In genomic region chr6:65566117-65566516, GRCh38 we compare ENCODE assay signal across 19 cellular contexts.
A peak's percentile ranks its signal among the peaks of the same experiment; 100 is the strongest.
DNase-seq lines count a peak whose midpoint lies in the region; ATAC-seq, FAIRE-seq and TF ChIP-seq lines count a peak whose summit lies in the region.
"Had no signal": no experiment of that assay in that cellular context is flagged by ENCODE, and none has a peak within 500 bp of the region (broad histone marks: within the 10 kb centered on the region; RNA-seq: fewer than 3 reads in every experiment).

No MANE protein-coding gene starts in this region.

- TF ChIP-seq RAD21 in GM12878 (IDR thresholded peaks at IDR 0.05; ENCODE audit: insufficient read depth, low read depth, low read length) = peak; percentile 6; the same call in 1 of the 2 replicates

- peak; percentile 72 for ATAC-seq in GM12878
- ATAC-seq in natural killer cell = no peak

- H4K20me1 ChIP-seq in H9 (ENCODE audit: control insufficient read depth, insufficient read depth, insufficient read length) = no peaks in the 10 kb centered on the region
- no peaks in the 10 kb centered on the region for H4K20me1 ChIP-seq in GM12878 (ENCODE audit: control insufficient read depth, insufficient read depth)

- no peaks in the 10 kb centered on the region for H3K23me2 ChIP-seq in H9 (ENCODE audit: insufficient read length, low read depth, low read length, poor library complexity, severe bottlenecking)

- H2AK5ac ChIP-seq in H9 (ENCODE audit: insufficient read length, low read length) = no peak overlapping the region

- H3K4me3 ChIP-seq in GM12878 = no peak overlapping the region
- H3K4me3 ChIP-seq: cardiac muscle cell, spleen had no signal

- no peak overlapping the region for H2BK15ac ChIP-seq in H9 (ENCODE audit: low read depth, low read length)

- peaks cover 14 to 31% (median 21%) of the 10 kb centered on the region in 3 experiments for H3K36me3 Mint-ChIP-seq in H9 (ENCODE audit: insufficient read depth in 1 of 3, low read depth in 3 of 3)
- H3K36me3 Mint-ChIP-seq in Calu3 (ENCODE audit: insufficient read depth, unreplicated experiment) = peaks cover 5% of the 10 kb centered on the region
- H3K36me3 Mint-ChIP-seq in natural killer cell = no peaks in the 10 kb centered on the region
- H3K36me3 Mint-ChIP-seq: activated naive CD4-positive, alpha-beta T cell treated with anti-CD3 and anti-CD28 coated beads, Interleukin-2, amount 50 U/mL, for 24 hours had no signal

- no peak overlapping the region for H4K91ac ChIP-seq in H9 (ENCODE audit: insufficient read length, low read depth, low read length)

- peak; percentile 64 for DNase-seq in DMS53 (lab: John Stamatoyannopoulos, UW)
- DNase-seq in H9 = peak; percentile 67
- peak; percentile 16 for DNase-seq in NOMO-1 treated with dmso at 0.1 percent for 144 hours (lab: John Stamatoyannopoulos, UW; ENCODE audit: unreplicated experiment)
- no peak for DNase-seq in GM12878 (ENCODE audit: low read depth, low spot score)
- DNase-seq in GM19240 (ENCODE audit: insufficient read length, low spot score) = no peak
- no peak for DNase-seq in Calu3
- DNase-seq in natural killer cell = no peak
- DNase-seq: activated CD4-positive, alpha-beta T cell treated with anti-CD3 and anti-CD28 coated beads, Interleukin-2, amount 10 ng/mL, durations not matched to agents 24 days and 14 days; anterior cingulate cortex; NCI-H187; Right ventricle myocardium superior; spleen; stimulated activated CD4-positive, alpha-beta T cell treated with anti-CD3 and anti-CD28 coated beads, Interleukin-4, amount 100 ng/mL, for 24 hours; stimulated activated naive CD4-positive, alpha-beta T cell treated with Interleukin-2 at 50 U/mL for 16 hours; T-helper 1 cell had no signal

- WGBS in H9 (ENCODE audit: extremely low coverage, insufficient read length, low lambda C conversion rate) = no CpG with 5 or more reads among the region's 3 CpGs
- WGBS in GM12878 (ENCODE audit: insufficient coverage, insufficient replicate concordance, low lambda C conversion rate, missing lambda C conversion rate) = 0% methylated on average over 3 of the region's 3 CpGs

- H3K27ac ChIP-seq in H9 (ENCODE audit: insufficient read length, low read depth, low read length) = no peak overlapping the region
- no peak overlapping the region for H3K27ac ChIP-seq in GM12878 (ENCODE audit: control insufficient read depth, insufficient read depth)
- H3K27ac ChIP-seq: cardiac muscle cell, spleen had no signal

- H3K79me1 ChIP-seq in H9 (ENCODE audit: insufficient read depth, low read depth, low read length, poor library complexity, severe bottlenecking) = no peaks in the 10 kb centered on the region

- no peak overlapping the region for H4K5ac ChIP-seq in H9 (ENCODE audit: insufficient read length, low read depth, low read length)

- H3K27ac Mint-ChIP-seq in H9 = no peak overlapping the region
- no peak overlapping the region for H3K27ac Mint-ChIP-seq in Calu3 (ENCODE audit: unreplicated experiment)
- no peak overlapping the region for H3K27ac Mint-ChIP-seq in natural killer cell
- H3K27ac Mint-ChIP-seq: activated CD4-positive, alpha-beta T cell treated with anti-CD3 and anti-CD28 coated beads, Interleukin-2, amount 10 ng/mL, durations not matched to agents 24 days and 14 days; activated naive CD4-positive, alpha-beta T cell treated with anti-CD3 and anti-CD28 coated beads, Interleukin-2, amount 50 U/mL, for 24 hours had no signal

- no peaks in the 10 kb centered on the region for H3K27me3 ChIP-seq in H9 (ENCODE audit: insufficient read depth, low read length)
- no peaks in the 10 kb centered on the region for H3K27me3 ChIP-seq in GM12878 (replicated peaks in 1 of 2; ENCODE audit: control insufficient read depth in 2 of 2, insufficient read depth in 2 of 2, low read length in 1 of 2)
- H3K27me3 ChIP-seq: cardiac muscle cell, spleen had no signal

- H2AFZ ChIP-seq in H9 (ENCODE audit: low read length) (no peak overlapping the region), GM12878 (ENCODE audit: control insufficient read depth, low read depth, low read length) (no peak overlapping the region)

- no TSS peak for BruUV-seq in GM12878 (replicated peaks; lab: Mats Ljungman, UMichigan)
- BruUV-seq in Calu3 (replicated peaks; lab: Mats Ljungman, UMichigan) = no TSS peak

- H3K4me2 ChIP-seq in H9 (ENCODE audit: insufficient read depth, insufficient read length, low read length) (no peak overlapping the region), GM12878 (ENCODE audit: control insufficient read depth, insufficient read depth) (no peak overlapping the region)

- no peak overlapping the region for H3K18ac ChIP-seq in H9 (ENCODE audit: insufficient read length, low read depth, low read length)

- no peak overlapping the region for H3K56ac ChIP-seq in H9 (ENCODE audit: insufficient read length, low read depth, low read length)

- FAIRE-seq in GM12878 (lab: Jason Lieb, UNC) = no peak
- FAIRE-seq: endometrium, H54 had no signal

- H2BK5ac ChIP-seq in H9 (ENCODE audit: insufficient read length, low read length) = no peak overlapping the region

- no peak overlapping the region for H3K4ac ChIP-seq in H9 (ENCODE audit: low read depth, low read length)

- no peak overlapping the region for H2BK120ac ChIP-seq in H9 (ENCODE audit: low read depth, low read length, poor library complexity, severe bottlenecking)

- H3T11ph ChIP-seq in H9 (ENCODE audit: low read length) = no peak overlapping the region

- no peaks in the 10 kb centered on the region for H3K36me3 ChIP-seq in GM12878 (ENCODE audit: control insufficient read depth in 2 of 2, insufficient read depth in 2 of 2, low read length in 1 of 2)
- H3K36me3 ChIP-seq: cardiac muscle cell, spleen had no signal

- TF ChIP-seq CTCF in H9 (conservative IDR thresholded peaks at IDR 0.05) (peak; percentile 57; the same call in 2 of the 3 replicates), GM12878 (IDR thresholded peaks at IDR 0.05 in 2 of 3, conservative IDR thresholded peaks at IDR 0.05 in 1 of 3; ENCODE audit: control insufficient read depth in 2 of 3, extremely low read depth in 1 of 3, insufficient read depth in 1 of 3, low read depth in 3 of 3, low read length in 3 of 3) (peak in 1 of 3 experiments; percentile 23; a peak in 1 of 6 replicates), Calu3 (IDR thresholded peaks at IDR 0.05; ENCODE audit: unreplicated experiment) (no peak), natural killer cell (IDR thresholded peaks at IDR 0.05) (no peak)

- in situ Hi-C loops in GM12878 (cut with MboI) = no loop called here

- H3K27me3 Mint-ChIP-seq in H9 (ENCODE audit: low read depth) (no peaks in the 10 kb centered on the region), Calu3 (ENCODE audit: unreplicated experiment) (no peaks in the 10 kb centered on the region), natural killer cell (ENCODE audit: low read depth in 2 of 2) (no peaks in the 10 kb centered on the region)
- H3K27me3 Mint-ChIP-seq: activated CD4-positive, alpha-beta T cell treated with anti-CD3 and anti-CD28 coated beads, Interleukin-2, amount 10 ng/mL, durations not matched to agents 24 days and 14 days; activated naive CD4-positive, alpha-beta T cell treated with anti-CD3 and anti-CD28 coated beads, Interleukin-2, amount 50 U/mL, for 24 hours had no signal

- RAD21 ChIA-PET in GM12878 (lab: Charles Lee; ENCODE audit: unreplicated experiment) = no interaction called here

- CTCF ChIA-PET in GM12878 (lab: Yijun Ruan, JAX) = no interaction called here
- CTCF ChIA-PET in Calu3 (lab: Charles Lee) = no interaction called here

- no peak overlapping the region for H3K14ac ChIP-seq in H9 (ENCODE audit: insufficient read depth, low read length)

- SMC1A ChIA-PET in GM12878 (lab: Charles Lee; ENCODE audit: uncharacterized antibody, unreplicated experiment) = interaction anchor here (1.7 kb wide), 1 partner anchor 72 kb away, joined by 4 read pairs; no protein-coding TSS in a partner anchor

- H3K4me1 Mint-ChIP-seq in H9 (peaks cover 38% of the 10 kb centered on the region in 2 experiments), Calu3 (ENCODE audit: low read depth, unreplicated experiment) (peaks cover 9% of the 10 kb centered on the region), natural killer cell (no peaks in the 10 kb centered on the region)
- H3K4me1 Mint-ChIP-seq: activated CD4-positive, alpha-beta T cell treated with anti-CD3 and anti-CD28 coated beads, Interleukin-2, amount 10 ng/mL, durations not matched to agents 24 days and 14 days; activated naive CD4-positive, alpha-beta T cell treated with anti-CD3 and anti-CD28 coated beads, Interleukin-2, amount 50 U/mL, for 24 hours had no signal

- H3K9me3 Mint-ChIP-seq in H9 (peaks cover 12 to 28% of the 10 kb centered on the region in 2 experiments; a peak in 4 of 5 replicates), Calu3 (ENCODE audit: low read depth, unreplicated experiment) (peaks cover 5% of the 10 kb centered on the region), natural killer cell (peaks cover 7 to 17% of the 10 kb centered on the region in 2 donors)

- H3K9me3 ChIP-seq in H9 (ENCODE audit: control insufficient read depth, low read depth, low read length) = no peaks in the 10 kb centered on the region
- no peaks in the 10 kb centered on the region for H3K9me3 ChIP-seq in GM12878 (replicated peaks; ENCODE audit: control insufficient read depth, insufficient read depth, low read length)

- H3K4me1 ChIP-seq in H9 (ENCODE audit: insufficient read depth, low read length) = peaks cover 2% of the 10 kb centered on the region; the same call in 1 of the 2 replicates
- H3K4me1 ChIP-seq in GM12878 (ENCODE audit: control insufficient read depth, insufficient read depth, low read length) = no peaks in the 10 kb centered on the region
- H3K4me1 ChIP-seq: spleen had no signal

- POLR2A ChIA-PET in GM12878 (lab: Charles Lee) = no interaction called here

- H3K9ac ChIP-seq in H9 (ENCODE audit: extremely low read depth, insufficient read length, low read length) (no peak overlapping the region), GM12878 (ENCODE audit: control insufficient read depth, insufficient read depth, low read length) (no peak overlapping the region)

- H3K4me3 Mint-ChIP-seq in H9 (no peak overlapping the region), Calu3 (ENCODE audit: low read depth, unreplicated experiment) (no peak overlapping the region), natural killer cell (no peak overlapping the region)
- H3K4me3 Mint-ChIP-seq: activated CD4-positive, alpha-beta T cell treated with anti-CD3 and anti-CD28 coated beads, Interleukin-2, amount 10 ng/mL, durations not matched to agents 24 days and 14 days; activated naive CD4-positive, alpha-beta T cell treated with anti-CD3 and anti-CD28 coated beads, Interleukin-2, amount 50 U/mL, for 24 hours had no signal

- H3K79me2 ChIP-seq in H9 (ENCODE audit: insufficient read depth, low read length) (no peaks in the 10 kb centered on the region), GM12878 (ENCODE audit: control insufficient read depth, insufficient read depth, low read length) (no peaks in the 10 kb centered on the region)

- no peak overlapping the region for H2BK20ac ChIP-seq in H9 (ENCODE audit: low read depth, low read length, poor library complexity, severe bottlenecking)

- no peak for TF ChIP-seq EP300 in GM12878 (IDR thresholded peaks at IDR 0.05; ENCODE audit: borderline replicate concordance in 1 of 2, control insufficient read depth in 1 of 2, low read depth in 2 of 2, low read length in 2 of 2)

- H2BK12ac ChIP-seq in H9 (ENCODE audit: insufficient read length, low read depth, low read length) = no peak overlapping the region

- no peak overlapping the region for H3K23ac ChIP-seq in H9 (ENCODE audit: insufficient read length, low read depth, low read length)

- H4K8ac ChIP-seq in H9 (replicated peaks; ENCODE audit: insufficient read length, low read depth, low read length) = no peak overlapping the region

- intact Hi-C loops in GM12878 (cut with micrococcal nuclease; ENCODE audit: unreplicated experiment) (no loop called here), Calu3 (cut with micrococcal nuclease; ENCODE audit: unreplicated experiment) (no loop called here), natural killer cell (cut with micrococcal nuclease) (no loop called here)

- no peak for TF ChIP-seq POLR2A in GM12878 (IDR thresholded peaks at IDR 0.05; ENCODE audit: low read depth, low read length)

Comparison
In these comparisons a context has a peak if more than half of its experiments do, and no peak if none do; other contexts are left out.
1. DNase-seq: peak in DMS53 (single experiment), H9 (single experiment) and NOMO-1 treated with dmso at 0.1 percent for 144 hours (single experiment); none in GM12878 (single experiment), GM19240 (single experiment), Calu3 (single experiment) and natural killer cell (single experiment).